ENCODE assay signal across 7 cellular contexts in the genomic region with DNA sequence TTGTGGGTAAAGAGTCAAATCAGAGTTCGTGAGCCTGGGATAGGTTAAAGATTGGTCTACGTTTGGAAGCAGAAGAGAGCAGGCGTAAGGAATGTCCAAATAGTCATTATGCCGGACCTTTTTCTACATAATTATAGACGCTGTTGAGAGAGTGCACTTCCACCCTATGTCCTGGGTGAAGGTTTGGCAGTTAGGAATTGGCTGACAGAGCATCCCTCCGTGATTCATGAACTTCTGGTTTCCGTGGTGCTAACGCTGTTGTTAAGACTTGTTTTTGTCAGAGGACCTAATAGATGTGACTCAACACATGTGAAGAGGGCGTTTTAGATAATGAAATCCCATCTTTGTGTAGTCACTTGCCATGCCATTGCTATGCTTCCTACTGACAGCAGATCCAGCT. TPM values are rescaled to one million over a fixed set of nuclear protein-coding genes. Genes with fewer than 3 reads are reported as not detected.
DNase-seq lines count a peak whose midpoint lies in the region; ATAC-seq and TF ChIP-seq lines count a peak whose summit lies in the region.

No MANE protein-coding gene starts in this region.

- H2AFZ ChIP-seq in GM23338: no peak overlapping the region

- H3K9me3 ChIP-seq in Peyer's patch: no peaks in the 10 kb centered on the region
- no peaks in the 10 kb centered on the region for H3K9me3 ChIP-seq in mucosa of stomach (ENCODE audit: control insufficient read depth, low read length)

- H3F3A ChIP-seq in GM23338 (replicated peaks; ENCODE audit: low read depth): peaks cover 3% of the 10 kb centered on the region; the same call in 1 of the 2 replicates

- peak overlapping the region; percentile 94 for H3K4me2 ChIP-seq in GM23338

- H3K27ac ChIP-seq in GM23338 (ENCODE audit: low read depth) (no peak overlapping the region), Peyer's patch (peak overlapping the region in 1 of 4 donors; percentile 78)

- no peaks in the 10 kb centered on the region; the same call in 2 of the 3 replicates for H3K9me3 Mint-ChIP-seq in GM23338
- H3K9me3 Mint-ChIP-seq in dendritic cell treated with granulocyte-macrophage colony-stimulating factor and Interleukin-4, amounts not matched to agents 40 ng/mL and 50 ng/mL, for 4 days: no peaks in the 10 kb centered on the region

- H3K4me1 ChIP-seq in GM23338 (ENCODE audit: insufficient read depth) (peaks cover 19% of the 10 kb centered on the region), Peyer's patch (peaks cover 0 to 32% (median 2%) of the 10 kb centered on the region in 4 donors), mucosa of stomach (ENCODE audit: control insufficient read depth, insufficient read depth, low read length) (peaks cover 3% of the 10 kb centered on the region)

- H3K4me1 Mint-ChIP-seq in GM23338: peaks cover 22% of the 10 kb centered on the region
- peaks cover 50% of the 10 kb centered on the region for H3K4me1 Mint-ChIP-seq in dendritic cell treated with granulocyte-macrophage colony-stimulating factor and Interleukin-4, amounts not matched to agents 40 ng/mL and 50 ng/mL, for 4 days (ENCODE audit: low read depth)

- H3K36me3 ChIP-seq in GM23338 (ENCODE audit: insufficient read depth) (peaks cover 30% of the 10 kb centered on the region), Peyer's patch (peaks cover 0 to 42% (median 0%) of the 10 kb centered on the region in 3 donors), mucosa of stomach (ENCODE audit: control insufficient read depth, insufficient read depth, low read length) (no peaks in the 10 kb centered on the region)

- peaks cover 69% of the 10 kb centered on the region for H3K79me2 ChIP-seq in GM23338 (replicated peaks; ENCODE audit: insufficient read depth)

- TF ChIP-seq CTCF in GM23338 (conservative IDR thresholded peaks at IDR 0.05; ENCODE audit: low read depth in 2 of 2): no peak
- TF ChIP-seq CTCF in Peyer's patch (IDR thresholded peaks at IDR 0.05): no peak

- peaks cover 14% of the 10 kb centered on the region for H4K20me1 ChIP-seq in GM23338 (replicated peaks; ENCODE audit: insufficient read depth)

- H3K9me2 ChIP-seq in GM23338 (ENCODE audit: insufficient read depth): no peaks in the 10 kb centered on the region

- H3K4me3 ChIP-seq in GM23338 (peak overlapping the region; percentile 96), Peyer's patch (peak overlapping the region; percentile 73 to 95 (median 84)), mucosa of stomach (ENCODE audit: low read length) (peak overlapping the region; percentile 99)

- no peaks in the 10 kb centered on the region for H3K27me3 ChIP-seq in GM23338 (ENCODE audit: insufficient read depth)
- H3K27me3 ChIP-seq in Peyer's patch: no peaks in the 10 kb centered on the region
- H3K27me3 ChIP-seq in mucosa of stomach (ENCODE audit: control insufficient read depth, insufficient read depth, low read length): no peaks in the 10 kb centered on the region

- no peak for ATAC-seq in GM23338

- no peak for TF ChIP-seq POLR2A in Peyer's patch (IDR thresholded peaks at IDR 0.05)

- H3K27ac Mint-ChIP-seq in GM23338: peak overlapping the region; percentile 98
- peak overlapping the region; percentile 91 for H3K27ac Mint-ChIP-seq in dendritic cell treated with granulocyte-macrophage colony-stimulating factor and Interleukin-4, amounts not matched to agents 40 ng/mL and 50 ng/mL, for 4 days

- intact Hi-C loops in dendritic cell treated with granulocyte-macrophage colony-stimulating factor and Interleukin-4, amounts not matched to agents 40 ng/mL and 50 ng/mL, for 4 days (cut with micrococcal nuclease): loop anchor here (2.0 kb wide), 1 partner anchor 128 kb away; no protein-coding TSS in a partner anchor

- peak overlapping the region; percentile 94 for H3K4me3 Mint-ChIP-seq in GM23338
- H3K4me3 Mint-ChIP-seq in dendritic cell treated with granulocyte-macrophage colony-stimulating factor and Interleukin-4, amounts not matched to agents 40 ng/mL and 50 ng/mL, for 4 days: peak overlapping the region; percentile 96

- H3K27me3 Mint-ChIP-seq in GM23338 (ENCODE audit: insufficient read depth, low read depth, poor library complexity): peaks cover 8% of the 10 kb centered on the region
- no peaks in the 10 kb centered on the region for H3K27me3 Mint-ChIP-seq in dendritic cell treated with granulocyte-macrophage colony-stimulating factor and Interleukin-4, amounts not matched to agents 40 ng/mL and 50 ng/mL, for 4 days

- DNase-seq in GM23338 (ENCODE audit: low spot score) (no peak), Peyer's patch (no peak), GF-D8 (lab: John Stamatoyannopoulos, UW) (no peak), DMS79 treated with DMSO at 0.1 percent for 48 hours (lab: John Stamatoyannopoulos, UW) (no peak), SKM-1 (lab: John Stamatoyannopoulos, UW; ENCODE audit: unreplicated experiment) (no peak)

- peaks cover 29% of the 10 kb centered on the region for H3K36me3 Mint-ChIP-seq in GM23338 (ENCODE audit: low read depth)
- H3K36me3 Mint-ChIP-seq in dendritic cell treated with granulocyte-macrophage colony-stimulating factor and Interleukin-4, amounts not matched to agents 40 ng/mL and 50 ng/mL, for 4 days (ENCODE audit: low read depth): peaks cover 68% of the 10 kb centered on the region

- peak overlapping the region; percentile 97 for H3K9ac ChIP-seq in mucosa of stomach (ENCODE audit: low read length)

TF ChIP-seq in GM23338, 12 proteins besides CTCF, POLR2A, EP300 and RAD21 (continues in another document):
- TF ChIP-seq EZH2 (IDR thresholded peaks at IDR 0.05; ENCODE audit: low read depth, unreplicated experiment): no peak
- TF ChIP-seq NANOG (IDR thresholded peaks at IDR 0.05; ENCODE audit: borderline replicate concordance): no peak
- TF ChIP-seq, protein P1, sequence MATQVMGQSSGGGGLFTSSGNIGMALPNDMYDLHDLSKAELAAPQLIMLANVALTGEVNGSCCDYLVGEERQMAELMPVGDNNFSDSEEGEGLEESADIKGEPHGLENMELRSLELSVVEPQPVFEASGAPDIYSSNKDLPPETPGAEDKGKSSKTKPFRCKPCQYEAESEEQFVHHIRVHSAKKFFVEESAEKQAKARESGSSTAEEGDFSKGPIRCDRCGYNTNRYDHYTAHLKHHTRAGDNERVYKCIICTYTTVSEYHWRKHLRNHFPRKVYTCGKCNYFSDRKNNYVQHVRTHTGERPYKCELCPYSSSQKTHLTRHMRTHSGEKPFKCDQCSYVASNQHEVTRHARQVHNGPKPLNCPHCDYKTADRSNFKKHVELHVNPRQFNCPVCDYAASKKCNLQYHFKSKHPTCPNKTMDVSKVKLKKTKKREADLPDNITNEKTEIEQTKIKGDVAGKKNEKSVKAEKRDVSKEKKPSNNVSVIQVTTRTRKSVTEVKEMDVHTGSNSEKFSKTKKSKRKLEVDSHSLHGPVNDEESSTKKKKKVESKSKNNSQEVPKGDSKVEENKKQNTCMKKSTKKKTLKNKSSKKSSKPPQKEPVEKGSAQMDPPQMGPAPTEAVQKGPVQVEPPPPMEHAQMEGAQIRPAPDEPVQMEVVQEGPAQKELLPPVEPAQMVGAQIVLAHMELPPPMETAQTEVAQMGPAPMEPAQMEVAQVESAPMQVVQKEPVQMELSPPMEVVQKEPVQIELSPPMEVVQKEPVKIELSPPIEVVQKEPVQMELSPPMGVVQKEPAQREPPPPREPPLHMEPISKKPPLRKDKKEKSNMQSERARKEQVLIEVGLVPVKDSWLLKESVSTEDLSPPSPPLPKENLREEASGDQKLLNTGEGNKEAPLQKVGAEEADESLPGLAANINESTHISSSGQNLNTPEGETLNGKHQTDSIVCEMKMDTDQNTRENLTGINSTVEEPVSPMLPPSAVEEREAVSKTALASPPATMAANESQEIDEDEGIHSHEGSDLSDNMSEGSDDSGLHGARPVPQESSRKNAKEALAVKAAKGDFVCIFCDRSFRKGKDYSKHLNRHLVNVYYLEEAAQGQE (IDR thresholded peaks at IDR 0.05; ENCODE audit: unreplicated experiment): no peak
- TF ChIP-seq EZH2phosphoT487 (IDR thresholded peaks at IDR 0.05; ENCODE audit: unreplicated experiment): no peak
- TF ChIP-seq CREB1 (CRISPR knock-in tag; IDR thresholded peaks at IDR 0.05; ENCODE audit: low read depth): no peak
- no peak for TF ChIP-seq POLR2AphosphoS5 (IDR thresholded peaks at IDR 0.05; ENCODE audit: low read depth)
- no peak for TF ChIP-seq ZNF331 (CRISPR knock-in tag; IDR thresholded peaks at IDR 0.05; ENCODE audit: low read depth)
- TF ChIP-seq STAT1 (IDR thresholded peaks at IDR 0.05; ENCODE audit: unreplicated experiment): no peak
- no peak for TF ChIP-seq ZNF114 (CRISPR knock-in tag; IDR thresholded peaks at IDR 0.05)
- TF ChIP-seq, protein P2, sequence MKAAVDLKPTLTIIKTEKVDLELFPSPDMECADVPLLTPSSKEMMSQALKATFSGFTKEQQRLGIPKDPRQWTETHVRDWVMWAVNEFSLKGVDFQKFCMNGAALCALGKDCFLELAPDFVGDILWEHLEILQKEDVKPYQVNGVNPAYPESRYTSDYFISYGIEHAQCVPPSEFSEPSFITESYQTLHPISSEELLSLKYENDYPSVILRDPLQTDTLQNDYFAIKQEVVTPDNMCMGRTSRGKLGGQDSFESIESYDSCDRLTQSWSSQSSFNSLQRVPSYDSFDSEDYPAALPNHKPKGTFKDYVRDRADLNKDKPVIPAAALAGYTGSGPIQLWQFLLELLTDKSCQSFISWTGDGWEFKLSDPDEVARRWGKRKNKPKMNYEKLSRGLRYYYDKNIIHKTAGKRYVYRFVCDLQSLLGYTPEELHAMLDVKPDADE (IDR thresholded peaks at IDR 0.05): no peak

RNA-seq across cellular contexts. Expression of a gene that starts 1.1 kb away (rescaled TPM):
- total RNA-seq in GM23338 (2014; rRNA removed; shearing (Covaris generic)): 29.5 and 45.4 TPM in 2 replicates
- 9.4 and 9.8 TPM in 2 replicates for polyA plus RNA-seq in GM23338 (2016; fragmentation: Nextera tagmentation; extraction: Ambion mirVana)
- total RNA-seq in Peyer's patch: 10 to 100 TPM; 27.1 to 45.4 (median 33.0) TPM

RNA-seq across cellular contexts. Expression of a gene that starts 1.2 kb away (rescaled TPM):
- 17.8 and 21.2 TPM in 2 replicates for total RNA-seq in GM23338 (2014; rRNA removed; shearing (Covaris generic))
- 11.6 and 15.1 TPM in 2 replicates for polyA plus RNA-seq in GM23338 (2016; fragmentation: Nextera tagmentation; extraction: Ambion mirVana)
- 10 to 100 TPM in 3 of 4 donors, 1 to 10 TPM in 1; 9.5 to 16.2 (median 13.4) TPM for total RNA-seq in Peyer's patch
